In genomic region chr12:112013601-112014402, GRCh38 we compare ENCODE assay signal across 8 cellular contexts. TPM values are rescaled to one million over a fixed set of nuclear protein-coding genes. Genes with fewer than 3 reads are reported as not detected.
DNase-seq lines count a peak whose midpoint lies in the region; ATAC-seq, FAIRE-seq and TF ChIP-seq lines count a peak whose summit lies in the region.

No MANE protein-coding gene starts in this region.

- H4K91ac ChIP-seq in neuronal stem cell (ENCODE audit: low read depth, low read length, poor library complexity): no peak overlapping the region

- peaks cover 7% of the 10 kb centered on the region for H3K79me1 ChIP-seq in neuronal stem cell (ENCODE audit: low read depth, low read length)

- no peak overlapping the region for H2BK15ac ChIP-seq in neuronal stem cell (ENCODE audit: low read length)

- no peak for TF ChIP-seq RAD21 in Ishikawa (IDR thresholded peaks at IDR 0.05; ENCODE audit: low read depth)

- intact Hi-C loops in CD4-positive, alpha-beta T cell (cut with DNase I, micrococcal nuclease): loop anchor here (1.0 to 10.0 kb wide), 9 partner anchors 20 to 599 kb away; partner anchors contain the start of genes MAPKAPK5 (in 2 of the 2), NAA25 (in 2 of the 2), ACAD10 (in 1 of the 2) and BRAP (in 1 of the 2)

- no peak overlapping the region for H2BK120ac ChIP-seq in neuronal stem cell (ENCODE audit: low read depth, low read length)

- peak overlapping the region; percentile 94 for H3K18ac ChIP-seq in neuronal stem cell (ENCODE audit: low read length)

- peak overlapping the region; percentile 66 for H3K14ac ChIP-seq in neuronal stem cell (ENCODE audit: low read length)

- H2BK12ac ChIP-seq in neuronal stem cell (ENCODE audit: low read length): no peak overlapping the region

- peak overlapping the region; percentile 100 for H3K27ac Mint-ChIP-seq in CD4-positive, alpha-beta T cell

- H3K9ac ChIP-seq in neuronal stem cell (ENCODE audit: low read depth, low read length, poor library complexity) (peak overlapping the region; percentile 97), subcutaneous abdominal adipose tissue (ENCODE audit: low read length in 5 of 5) (peak overlapping the region; percentile 68 to 89 (median 86))

- peak overlapping the region; percentile 90 for H3K23ac ChIP-seq in neuronal stem cell (ENCODE audit: low read depth, low read length, poor library complexity)

- H3K9me3 Mint-ChIP-seq in CD4-positive, alpha-beta T cell: peaks cover 2% of the 10 kb centered on the region

- H3K4me3 ChIP-seq in fibroblast of villous mesenchyme (ENCODE audit: low read depth, low read length): peak overlapping the region; percentile 96
- peak overlapping the region; percentile 60 to 96 for H3K4me3 ChIP-seq in neuronal stem cell (ENCODE audit: low read length in 2 of 2)
- peak overlapping the region; percentile 83 to 97 (median 92) for H3K4me3 ChIP-seq in subcutaneous abdominal adipose tissue (ENCODE audit: low read depth in 1 of 5, low read length in 5 of 5)

- peak overlapping the region; percentile 97 for H3K4me3 Mint-ChIP-seq in CD4-positive, alpha-beta T cell

- peak; percentile 54 for ATAC-seq in CD4-positive, alpha-beta T cell (ENCODE audit: poor library complexity)
- ATAC-seq in GM21390 (IDR thresholded peaks at IDR 0.05; ENCODE audit: unreplicated experiment): peak; percentile 31

- H2AFZ ChIP-seq in neuronal stem cell (ENCODE audit: low read length): peak overlapping the region; percentile 98

- peak; percentile 50 to 71 (median 64) for DNase-seq in CD4-positive, alpha-beta T cell
- DNase-seq in RCC 7860 (ENCODE audit: low spot score): peak; percentile 60
- peak; percentile 60 for DNase-seq in activated T-helper 9 cell treated with anti-CD3 and anti-CD28 coated beads, Interleukin-2, amount 50 U/mL, for 16 hours (ENCODE audit: low read depth)
- peak; percentile 85 for DNase-seq in fibroblast of villous mesenchyme (ENCODE audit: low read depth)
- DNase-seq in neuronal stem cell (ENCODE audit: low spot score): peak; percentile 56

- no peak for TF ChIP-seq CTCF in CD4-positive, alpha-beta T cell (IDR thresholded peaks at IDR 0.05)
- TF ChIP-seq CTCF in fibroblast of villous mesenchyme (IDR thresholded peaks at IDR 0.05; ENCODE audit: insufficient read depth, low read depth, low read length): no peak

- peak overlapping the region; percentile 85 for H3K27ac ChIP-seq in CD4-positive, alpha-beta T cell (ENCODE audit: low read depth, low read length)
- H3K27ac ChIP-seq in neuronal stem cell (replicated peaks; ENCODE audit: low read length) (peak overlapping the region; percentile 78), subcutaneous abdominal adipose tissue (ENCODE audit: low read depth, low read length) (peak overlapping the region; percentile 94)

- no peak for FAIRE-seq in RCC 7860 (lab: Jason Lieb, UNC)

- H3K4me1 Mint-ChIP-seq in CD4-positive, alpha-beta T cell (ENCODE audit: low read depth): peaks cover 74% of the 10 kb centered on the region

- H3K4me2 ChIP-seq in neuronal stem cell (ENCODE audit: insufficient read depth, low read length, poor library complexity, severe bottlenecking): peak overlapping the region; percentile 81

- CTCF ChIA-PET in CD4-positive, alpha-beta T cell (lab: Charles Lee): interaction anchor here (0.6 to 3.4 kb wide), 14 partner anchors 8 to 111 kb away, joined by 3 to 31 read pairs (median 4); partner anchors contain the start of gene TRAFD1

- H3K27me3 ChIP-seq in CD4-positive, alpha-beta T cell (ENCODE audit: control insufficient read depth, insufficient read depth, low read length): no peaks in the 10 kb centered on the region
- no peaks in the 10 kb centered on the region for H3K27me3 ChIP-seq in neuronal stem cell (ENCODE audit: control insufficient read depth in 3 of 3, insufficient read depth in 3 of 3, low read depth in 1 of 3, low read length in 3 of 3)
- H3K27me3 ChIP-seq in subcutaneous abdominal adipose tissue (ENCODE audit: control insufficient read depth in 5 of 5, insufficient read depth in 4 of 5, low read length in 5 of 5): no peaks in the 10 kb centered on the region

- H3K9me3 ChIP-seq in CD4-positive, alpha-beta T cell (ENCODE audit: control insufficient read depth, low read length): no peaks in the 10 kb centered on the region
- H3K9me3 ChIP-seq in neuronal stem cell (replicated peaks in 1 of 2; ENCODE audit: control insufficient read depth in 2 of 2, insufficient read depth in 1 of 2, low read depth in 1 of 2, low read length in 2 of 2): peaks cover 0 to 25% of the 10 kb centered on the region in 2 donors
- H3K9me3 ChIP-seq in subcutaneous abdominal adipose tissue (ENCODE audit: control insufficient read depth in 5 of 5, low read length in 5 of 5): no peaks in the 10 kb centered on the region

- peaks cover 67% of the 10 kb centered on the region for H3K36me3 Mint-ChIP-seq in CD4-positive, alpha-beta T cell (ENCODE audit: low read depth)

- peak overlapping the region; percentile 29 for H4K8ac ChIP-seq in neuronal stem cell (ENCODE audit: low read depth, low read length)

- peaks cover 0 to 57% of the 10 kb centered on the region in 2 donors for H3K36me3 ChIP-seq in neuronal stem cell (replicated peaks in 1 of 2; ENCODE audit: control insufficient read depth in 2 of 2, insufficient read depth in 2 of 2, low read length in 2 of 2)
- peaks cover 0 to 14% (median 5%) of the 10 kb centered on the region in 5 donors for H3K36me3 ChIP-seq in subcutaneous abdominal adipose tissue (ENCODE audit: control insufficient read depth in 5 of 5, insufficient read depth in 5 of 5, low read length in 5 of 5)

- POLR2A ChIA-PET in CD4-positive, alpha-beta T cell (lab: Charles Lee): interaction anchor here (0.6 to 5.6 kb wide), 27 partner anchors 9 to 328 kb away, joined by 3 to 351 read pairs (median 6); partner anchors contain the start of genes ACAD10, BRAP, MAPKAPK5 and NAA25

- TF ChIP-seq EP300 in Ishikawa (IDR thresholded peaks at IDR 0.05; ENCODE audit: borderline replicate concordance): no peak

- H3K4me1 ChIP-seq in neuronal stem cell (ENCODE audit: control insufficient read depth in 2 of 2, insufficient read depth in 1 of 2, low read depth in 1 of 2, low read length in 2 of 2) (peaks cover 7 to 9% of the 10 kb centered on the region in 2 donors), subcutaneous abdominal adipose tissue (ENCODE audit: control insufficient read depth in 5 of 5, insufficient read depth in 5 of 5, low read length in 5 of 5) (peaks cover 3 to 36% (median 28%) of the 10 kb centered on the region in 5 donors)

- no peak overlapping the region for H2AK5ac ChIP-seq in neuronal stem cell (ENCODE audit: low read depth, low read length)

- no CpG with 5 or more reads among the region's 54 CpGs for WGBS in neuronal stem cell (ENCODE audit: extremely low coverage in 2 of 2, insufficient read length in 2 of 2, insufficient replicate concordance in 1 of 2), 2 donors

- H3K27me3 Mint-ChIP-seq in CD4-positive, alpha-beta T cell: no peaks in the 10 kb centered on the region

- no peak overlapping the region for H3K4ac ChIP-seq in neuronal stem cell (ENCODE audit: low read length)

- H2BK5ac ChIP-seq in neuronal stem cell (ENCODE audit: low read length): no peak overlapping the region

TF ChIP-seq in Ishikawa, 13 proteins besides CTCF, POLR2A, EP300 and RAD21 (continues in another document):
- TF ChIP-seq MAX (IDR thresholded peaks at IDR 0.05): peak; percentile 62; the same call in 1 of the 2 replicates
- TF ChIP-seq EGR1 (IDR thresholded peaks at IDR 0.05): no peak
- no peak for TF ChIP-seq CEBPB (IDR thresholded peaks at IDR 0.05)
- TF ChIP-seq YY1 (IDR thresholded peaks at IDR 0.05; ENCODE audit: low read depth): no peak
- no peak for TF ChIP-seq FOXM1 (IDR thresholded peaks at IDR 0.05; ENCODE audit: borderline replicate concordance, low read depth)
- TF ChIP-seq TCF12 (IDR thresholded peaks at IDR 0.05; ENCODE audit: low read depth): no peak
- TF ChIP-seq REST (IDR thresholded peaks at IDR 0.05; ENCODE audit: low read depth): no peak
- TF ChIP-seq TAF1 (IDR thresholded peaks at IDR 0.05; ENCODE audit: low read depth): no peak; the same call in 1 of the 2 replicates
- TF ChIP-seq NFIC (IDR thresholded peaks at IDR 0.05): 0 out of 2 replicates have a peak, but pooled peaks have one; percentile 7
- TF ChIP-seq TEAD4 (IDR thresholded peaks at IDR 0.05): no peak
- no peak for TF ChIP-seq CREB1 (IDR thresholded peaks at IDR 0.05; ENCODE audit: low read depth)
- TF ChIP-seq ZBTB7A (IDR thresholded peaks at IDR 0.05; ENCODE audit: low read depth): peak; percentile 81; the same call in 1 of the 2 replicates

RNA-seq across cellular contexts. Expression of gene ERP29, which starts 0.6 kb away (rescaled TPM):
- total RNA-seq in CD4-positive, alpha-beta T cell: 100 to 1,000 TPM; 109 to 117 TPM
- total RNA-seq in fibroblast of villous mesenchyme: 50.3 and 55.3 TPM in 2 replicates
- 75.9 TPM for polyA plus RNA-seq in neuronal stem cell (2013, experiment 1 of 2)
- 78.0 TPM for polyA plus RNA-seq in neuronal stem cell (2013, experiment 2 of 2)

RNA-seq across cellular contexts. Expression of gene TMEM116, which starts 0.8 kb away (rescaled TPM):
- 10 to 100 TPM; 12.7 to 12.8 TPM for total RNA-seq in CD4-positive, alpha-beta T cell
- total RNA-seq in fibroblast of villous mesenchyme: 5.5 and 7.3 TPM in 2 replicates
- polyA plus RNA-seq in neuronal stem cell (2013, experiment 1 of 2): 13.8 TPM
- 14.1 TPM for polyA plus RNA-seq in neuronal stem cell (2013, experiment 2 of 2)

Comparison
In these comparisons a context has a peak if more than half of its experiments do, and no peak if none do; other contexts are left out.
1. Peak in every context shown above with its lines: DNase-seq, ATAC-seq, H3K4me3 ChIP-seq and H3K27ac ChIP-seq.